ENCODE assay signal across 10 cellular contexts in genomic region chr10:100847440-100847839, GRCh38.
A peak's percentile ranks its signal among the peaks of the same experiment; 100 is the strongest.
DNase-seq lines count a peak whose midpoint lies in the region; ATAC-seq lines count a peak whose summit lies in the region.
"Had no signal": no experiment of that assay in that cellular context is flagged by ENCODE, and none has a peak within 500 bp of the region (broad histone marks: within the 10 kb centered on the region; RNA-seq: fewer than 3 reads in every experiment).

No MANE protein-coding gene starts in this region.

- DNase-seq in EH (ENCODE audit: low read depth): peak; percentile 22
- DNase-seq in LHCN-M2 (ENCODE audit: low read depth): peak; percentile 25
- DNase-seq in activated naive CD4-positive, alpha-beta T cell treated with anti-CD3 and anti-CD28 coated beads, Interleukin-2, amount 50 U/mL, for 16 hours: peak; percentile 37
- DNase-seq in stimulated activated CD4-positive, alpha-beta T cell treated with anti-CD3 and anti-CD28 coated beads, Interleukin-1b, Interleukin-23, amount 100 ng/mL, for 48 hours: peak; percentile 92
- no peak for DNase-seq in NCI-H526 treated with DMSO at 0.1 percent for 48 hours (lab: John Stamatoyannopoulos, UW)
- no peak for DNase-seq in KBM-7
- no peak for DNase-seq in naive thymus-derived CD8-positive, alpha-beta T cell
- DNase-seq: Calu3, NCI-H2081 had no signal

- H3K4me3 Mint-ChIP-seq in naive thymus-derived CD8-positive, alpha-beta T cell: no peak overlapping the region

- H3K36me3 Mint-ChIP-seq in naive thymus-derived CD8-positive, alpha-beta T cell: no peaks in the 10 kb centered on the region

- no peak for ATAC-seq in HG03108 (IDR thresholded peaks at IDR 0.05; ENCODE audit: unreplicated experiment)
- ATAC-seq in naive thymus-derived CD8-positive, alpha-beta T cell: no peak

- in situ Hi-C loops in KBM-7 (cut with MboI; ENCODE audit: low pct_unique_long_range_greater_than_20kb, low sequenced_read_pairs): no loop called here

- peaks cover 35 to 84% (median 54%) of the 10 kb centered on the region in 5 donors for H3K27me3 Mint-ChIP-seq in naive thymus-derived CD8-positive, alpha-beta T cell

- H3K4me1 Mint-ChIP-seq in naive thymus-derived CD8-positive, alpha-beta T cell: peaks cover 0 to 4% (median 0%) of the 10 kb centered on the region in 4 donors

- POLR2A ChIA-PET in naive thymus-derived CD8-positive, alpha-beta T cell (lab: Charles Lee): no interaction called here

- no peaks in the 10 kb centered on the region for H3K9me3 Mint-ChIP-seq in naive thymus-derived CD8-positive, alpha-beta T cell

- H3K27ac Mint-ChIP-seq in naive thymus-derived CD8-positive, alpha-beta T cell: no peak overlapping the region

Comparison
In these comparisons a context has a peak if more than half of its experiments do, and no peak if none do; other contexts are left out.
1. DNase-seq: peak in EH (single experiment), LHCN-M2 (single experiment), activated naive CD4-positive, alpha-beta T cell treated with anti-CD3 and anti-CD28 coated beads, Interleukin-2, amount 50 U/mL, for 16 hours (single experiment) and stimulated activated CD4-positive, alpha-beta T cell treated with anti-CD3 and anti-CD28 coated beads, Interleukin-1b, Interleukin-23, amount 100 ng/mL, for 48 hours (single experiment); none in NCI-H526 treated with DMSO at 0.1 percent for 48 hours (single experiment), KBM-7 (single experiment) and naive thymus-derived CD8-positive, alpha-beta T cell (0 of 10).